In the genomic region with DNA sequence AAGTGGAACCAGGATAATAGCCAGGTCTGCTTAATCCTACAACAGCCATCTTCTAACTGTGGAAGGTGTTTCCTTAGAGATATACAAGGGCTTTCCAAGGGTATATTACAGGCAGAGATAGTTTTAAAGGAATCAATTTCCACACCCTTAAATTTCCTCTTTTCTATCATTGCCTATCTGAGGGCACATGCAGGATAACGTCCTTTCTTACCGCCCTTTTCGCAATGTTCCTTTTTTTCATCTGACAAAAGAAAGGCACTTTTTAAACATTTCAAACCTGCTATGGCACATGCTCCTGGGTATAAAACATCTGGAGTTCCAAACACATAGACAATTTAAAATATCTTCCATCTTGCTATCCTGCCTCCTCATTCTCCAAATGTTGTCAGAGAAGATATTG, we compare ENCODE assay signal across 27 cellular contexts.
"Had no signal": no experiment of that assay in that cellular context is flagged by ENCODE, and none has a peak within 500 bp of the region (broad histone marks: within the 10 kb centered on the region; RNA-seq: fewer than 3 reads in every experiment).

No MANE protein-coding gene starts in this region.

- H3K36me3 Mint-ChIP-seq: activated naive CD4-positive, alpha-beta T cell treated with anti-CD3 and anti-CD28 coated beads, Interleukin-2, amount 10 ng/mL, durations not matched to agents 7 days and 5 days; activated naive CD8-positive, alpha-beta T cell treated with anti-CD3 and anti-CD28 coated beads for 36 hours; IgD-negative memory B cell had no signal

- H3K4me3 Mint-ChIP-seq: activated CD4-positive, alpha-beta memory T cell treated with anti-CD3 and anti-CD28 coated beads, Interleukin-2, amount 10 ng/mL, durations not matched to agents 7 days and 5 days; activated CD4-positive, alpha-beta T cell treated with anti-CD3 and anti-CD28 coated beads for 36 hours; activated naive CD4-positive, alpha-beta T cell treated with anti-CD3 and anti-CD28 coated beads, Interleukin-2, amount 10 ng/mL, durations not matched to agents 7 days and 5 days; activated naive CD8-positive, alpha-beta T cell treated with anti-CD3 and anti-CD28 coated beads for 36 hours; activated T-cell treated with anti-CD3 and anti-CD28 coated beads, Interleukin-2, amount 50 U/mL, for 72 hours; IgD-negative memory B cell; T-helper 1 cell treated with Interleukin-12 subunit alpha and Interleukin-12 subunit beta and Interleukin-4 antibody, amounts not matched to agents 30 μg/mL and 1 μg/mL, for 36 hours had no signal

- H3K4me3 ChIP-seq: SK-N-MC had no signal

- H3K4me1 Mint-ChIP-seq: activated CD4-positive, alpha-beta memory T cell treated with anti-CD3 and anti-CD28 coated beads, Interleukin-2, amount 10 ng/mL, durations not matched to agents 7 days and 5 days; activated CD4-positive, alpha-beta T cell treated with anti-CD3 and anti-CD28 coated beads for 36 hours; activated naive CD4-positive, alpha-beta T cell treated with anti-CD3 and anti-CD28 coated beads, Interleukin-2, amount 10 ng/mL, durations not matched to agents 7 days and 5 days; activated naive CD8-positive, alpha-beta T cell treated with anti-CD3 and anti-CD28 coated beads for 36 hours; IgD-negative memory B cell had no signal

- H3K27ac ChIP-seq: SK-N-MC, WERI-Rb-1 had no signal

- DNase-seq: activated CD4-positive, alpha-beta memory T cell treated with anti-CD3 and anti-CD28 coated beads, Interleukin-2, amount 10 ng/mL, durations not matched to agents 7 days and 5 days; activated CD4-positive, alpha-beta T cell treated with anti-CD3 and anti-CD28 coated beads for 36 hours; activated CD4-positive, alpha-beta T cell treated with anti-CD3 and anti-CD28 coated beads, Interleukin-2, amount 50 U/mL, for 1 hour; activated CD8-positive, alpha-beta memory T cell treated with anti-CD3 and anti-CD28 coated beads, Interleukin-2, amount 50 U/mL, for 4 hours; activated gamma-delta T cell treated with Interleukin-2 at 50 U/mL for 16 hours; activated naive CD4-positive, alpha-beta T cell treated with anti-CD3 and anti-CD28 coated beads, Interleukin-2, amount 10 ng/mL, durations not matched to agents 7 days and 5 days; activated naive CD8-positive, alpha-beta T cell treated with anti-CD3 and anti-CD28 coated beads for 36 hours; activated T-cell treated with anti-CD3 and anti-CD28 coated beads, Interleukin-2, amount 50 U/mL, for 72 hours; anterior cingulate cortex; cerebellar nuclear complex; KG1; NCI-H1092; NCI-H1417; NCI-H1694; NCI-H2029; NCI-H2107; NCI-H2171 treated with DMSO at 0.1 percent for 48 hours; NCI-H345; NCI-H510A; NCI-H526 treated with DMSO at 0.1 percent for 48 hours; NCI-H82; RPMI8226; WERI-Rb-1 had no signal

- H3K27ac Mint-ChIP-seq: activated CD4-positive, alpha-beta memory T cell treated with anti-CD3 and anti-CD28 coated beads, Interleukin-2, amount 10 ng/mL, durations not matched to agents 7 days and 5 days; activated CD4-positive, alpha-beta T cell treated with anti-CD3 and anti-CD28 coated beads for 36 hours; activated naive CD4-positive, alpha-beta T cell treated with anti-CD3 and anti-CD28 coated beads, Interleukin-2, amount 10 ng/mL, durations not matched to agents 7 days and 5 days; activated naive CD8-positive, alpha-beta T cell treated with anti-CD3 and anti-CD28 coated beads for 36 hours; activated T-cell treated with anti-CD3 and anti-CD28 coated beads, Interleukin-2, amount 50 U/mL, for 72 hours; activated T-helper 2 cell treated with anti-CD3 and anti-CD28 coated beads, Interferon-gamma antibody, Interleukin-2, Interleukin-4, amounts not matched to agents 10 μg/mL and 5 μg/mL and 100 μg/mL, durations not matched to agents 14 hours and 24 hours and 36 hours; T-helper 1 cell treated with Interleukin-12 subunit alpha and Interleukin-12 subunit beta and Interleukin-4 antibody, amounts not matched to agents 30 μg/mL and 1 μg/mL, for 36 hours had no signal

- H3K9me3 Mint-ChIP-seq: activated CD4-positive, alpha-beta memory T cell treated with anti-CD3 and anti-CD28 coated beads, Interleukin-2, amount 10 ng/mL, durations not matched to agents 7 days and 5 days; activated naive CD4-positive, alpha-beta T cell treated with anti-CD3 and anti-CD28 coated beads, Interleukin-2, amount 10 ng/mL, durations not matched to agents 7 days and 5 days; activated naive CD8-positive, alpha-beta T cell treated with anti-CD3 and anti-CD28 coated beads for 36 hours; activated T-cell treated with anti-CD3 and anti-CD28 coated beads, Interleukin-2, amount 50 U/mL, for 72 hours; activated T-helper 2 cell treated with anti-CD3 and anti-CD28 coated beads, Interferon-gamma antibody, Interleukin-2, Interleukin-4, amounts not matched to agents 10 μg/mL and 5 μg/mL and 100 μg/mL, durations not matched to agents 14 hours and 24 hours and 36 hours; IgD-negative memory B cell; T-helper 1 cell treated with Interleukin-12 subunit alpha and Interleukin-12 subunit beta and Interleukin-4 antibody, amounts not matched to agents 30 μg/mL and 1 μg/mL, for 36 hours had no signal

- H3K36me3 ChIP-seq: WERI-Rb-1 had no signal
